19 cellular contexts compared by ENCODE assay signal in genomic region chr6:37368961-37369320, GRCh38. TPM values are rescaled to one million over a fixed set of nuclear protein-coding genes. Genes with fewer than 3 reads are reported as not detected.
DNase-seq lines count a peak whose midpoint lies in the region; ATAC-seq, FAIRE-seq and TF ChIP-seq lines count a peak whose summit lies in the region.
"Had no signal": no experiment of that assay in that cellular context is flagged by ENCODE, and none has a peak within 500 bp of the region (broad histone marks: within the 10 kb centered on the region; RNA-seq: fewer than 3 reads in every experiment).

No MANE protein-coding gene starts in this region.

- no peaks in the 10 kb centered on the region for H3K27me3 ChIP-seq in right cardiac atrium (ENCODE audit: control insufficient read depth, insufficient read depth)
- H3K27me3 ChIP-seq in K562 (ENCODE audit: control insufficient read depth in 2 of 2, insufficient read depth in 2 of 2, low read length in 2 of 2) = no peaks in the 10 kb centered on the region
- no peaks in the 10 kb centered on the region for H3K27me3 ChIP-seq in upper lobe of left lung
- H3K27me3 ChIP-seq in neural progenitor cell = no peaks in the 10 kb centered on the region

- no peaks in the 10 kb centered on the region for H3K79me2 ChIP-seq in K562 (ENCODE audit: control insufficient read depth, insufficient read depth, low read length)
- H3K79me2 ChIP-seq in neural progenitor cell (ENCODE audit: low read depth) = peaks cover 10% of the 10 kb centered on the region

- DNase-seq in right cardiac atrium = no peak
- no peak for DNase-seq in Right ventricle myocardium inferior (ENCODE audit: missing footprints)
- DNase-seq in NOMO-1 treated with dmso at 0.1 percent for 144 hours (lab: John Stamatoyannopoulos, UW; ENCODE audit: unreplicated experiment) = peak; percentile 24
- no peak for DNase-seq in K562 (ENCODE audit: extremely low read depth in 1 of 4, low spot score in 3 of 4)
- no peak for DNase-seq in upper lobe of left lung
- no peak for DNase-seq in neural progenitor cell (ENCODE audit: low spot score)
- DNase-seq in UCSD-AML1 (lab: John Stamatoyannopoulos, UW; ENCODE audit: unreplicated experiment) = no peak
- DNase-seq: activated CD4-positive, CD25-positive, alpha-beta regulatory T cell; activated CD8-positive, alpha-beta memory T cell treated with anti-CD3 and anti-CD28 coated beads, Interleukin-2, amount 50 U/mL, for 4 hours; central memory CD4-positive, alpha-beta T cell; effector memory CD4-positive, alpha-beta T cell; immature natural killer cell; naive B cell; NCI-H1417 treated with DMSO at 0.1 percent for 48 hours; NCI-H226; stimulated activated CD4-positive, alpha-beta T cell treated with anti-CD3 and anti-CD28 coated beads, Interleukin-2, amount 100 ng/mL, for 48 hours; T-helper 2 cell had no signal

- TF ChIP-seq POLR2A in K562 (conservative IDR thresholded peaks at IDR 0.05) (no peak), upper lobe of left lung (IDR thresholded peaks at IDR 0.05) (no peak)

- no peak for FAIRE-seq in K562 (lab: Jason Lieb, UNC)

- peak overlapping the region; percentile 2 for H3K27ac ChIP-seq in right cardiac atrium (ENCODE audit: low read length)
- no peak overlapping the region for H3K27ac ChIP-seq in K562 (ENCODE audit: extremely low read depth, low read depth, low read length)
- peak overlapping the region in 3 of 4 donors; percentile 26 to 55 (median 53) for H3K27ac ChIP-seq in upper lobe of left lung
- no peak overlapping the region for H3K27ac ChIP-seq in neural progenitor cell

- no peak for TF ChIP-seq RAD21 in K562 (CRISPR knock-in tag; conservative IDR thresholded peaks at IDR 0.05 in 1 of 2, IDR thresholded peaks at IDR 0.05 in 1 of 2)

- no peak overlapping the region for H3K4me3 Mint-ChIP-seq in neural progenitor cell
- H3K4me3 Mint-ChIP-seq: activated naive CD8-positive, alpha-beta T cell; immature natural killer cell had no signal

- H2AFZ ChIP-seq in K562 (ENCODE audit: low read depth, low read length) (no peak overlapping the region), neural progenitor cell (replicated peaks) (no peak overlapping the region)

- POLR2A ChIA-PET in K562 (lab: Yijun Ruan, JAX) = no interaction called here

- H3K4me1 Mint-ChIP-seq in neural progenitor cell = no peaks in the 10 kb centered on the region

- H3K27me3 Mint-ChIP-seq in neural progenitor cell (ENCODE audit: insufficient read depth, low read depth) = no peaks in the 10 kb centered on the region
- H3K27me3 Mint-ChIP-seq: activated naive CD8-positive, alpha-beta T cell; naive B cell had no signal

- no peak for ATAC-seq in right cardiac atrium
- no peak for ATAC-seq in Right ventricle myocardium inferior
- ATAC-seq in K562 = no peak
- no peak for ATAC-seq in upper lobe of left lung (ENCODE audit: low FRiP score in 2 of 2)
- no peak for ATAC-seq in HG03432 (IDR thresholded peaks at IDR 0.05; ENCODE audit: unreplicated experiment)

- H3K9me3 ChIP-seq in right cardiac atrium (ENCODE audit: control insufficient read depth, low read length) (no peaks in the 10 kb centered on the region), K562 (replicated peaks; ENCODE audit: control insufficient read depth, insufficient read depth, low read depth, low read length) (no peaks in the 10 kb centered on the region), upper lobe of left lung (no peaks in the 10 kb centered on the region), neural progenitor cell (ENCODE audit: low read depth) (no peaks in the 10 kb centered on the region)

- intact Hi-C loops in right cardiac atrium (cut with DNase I) (no loop called here), Right ventricle myocardium inferior (cut with DNase I) (no loop called here), K562 (cut with micrococcal nuclease) (no loop called here)

- H3K36me3 ChIP-seq in K562 (ENCODE audit: control insufficient read depth, insufficient read depth, low read length) (peaks cover 74% of the 10 kb centered on the region), upper lobe of left lung (peaks cover 0 to 20% (median 2%) of the 10 kb centered on the region in 4 donors), neural progenitor cell (peaks cover 3% of the 10 kb centered on the region)

- CTCF ChIA-PET in K562 (lab: Yijun Ruan, JAX; ENCODE audit: low intra/inter-chr PET ratio) = no interaction called here

- no peak overlapping the region for H3K4me3 ChIP-seq in right cardiac atrium (ENCODE audit: low read length)
- no peak overlapping the region for H3K4me3 ChIP-seq in K562
- no peak overlapping the region for H3K4me3 ChIP-seq in upper lobe of left lung
- no peak overlapping the region for H3K4me3 ChIP-seq in neural progenitor cell

- H3K9me1 ChIP-seq in K562 (ENCODE audit: control insufficient read depth, insufficient read depth, low read length) = no peaks in the 10 kb centered on the region

- H3K9me3 Mint-ChIP-seq in neural progenitor cell = no peaks in the 10 kb centered on the region
- H3K9me3 Mint-ChIP-seq: immature natural killer cell, naive B cell had no signal

- no peak for TF ChIP-seq EP300 in K562 (IDR thresholded peaks at IDR 0.05; ENCODE audit: low read length)
- no peak for TF ChIP-seq EP300 in upper lobe of left lung (IDR thresholded peaks at IDR 0.05)

- WGBS in right cardiac atrium = 73% methylated on average over 1 of the region's 1 CpG
- WGBS in K562 (ENCODE audit: insufficient coverage, low coverage, missing lambda C conversion rate) = 60% methylated on average over 1 of the region's 1 CpG
- 50 to 73% methylated on average over 1 of the region's 1 CpG for WGBS in upper lobe of left lung, 2 donors

- TF ChIP-seq CTCF in K562 (IDR thresholded peaks at IDR 0.05 in 2 of 3, conservative IDR thresholded peaks at IDR 0.05 in 1 of 3; ENCODE audit: insufficient read depth in 2 of 3, low read depth in 1 of 3, low read length in 3 of 3) (no peak), upper lobe of left lung (IDR thresholded peaks at IDR 0.05) (no peak), neural progenitor cell (IDR thresholded peaks at IDR 0.05) (no peak)

- H4K20me1 ChIP-seq in K562 (replicated peaks; ENCODE audit: control insufficient read depth, insufficient read depth, low read length) (no peaks in the 10 kb centered on the region; the same call in 1 of the 2 replicates), neural progenitor cell (ENCODE audit: low read depth) (peaks cover 28% of the 10 kb centered on the region)

- no TSS peak for BruUV-seq in K562 (replicated peaks; lab: Mats Ljungman, UMichigan)

- no peaks in the 10 kb centered on the region for H3F3A ChIP-seq in neural progenitor cell (ENCODE audit: low read depth)

- in situ Hi-C loops in K562 (cut with MboI) = loop anchor here (25.0 kb wide), 1 partner anchor 1118 kb away; no protein-coding TSS in a partner anchor

- H3K4me2 ChIP-seq in K562 (ENCODE audit: insufficient read depth, low read length) (no peak overlapping the region), neural progenitor cell (no peak overlapping the region)

- H3K27ac Mint-ChIP-seq in neural progenitor cell = no peak overlapping the region
- H3K27ac Mint-ChIP-seq: activated naive CD8-positive, alpha-beta T cell; immature natural killer cell had no signal

- H3K9ac ChIP-seq in K562 (ENCODE audit: insufficient read depth in 1 of 2, low read depth in 2 of 2, low read length in 2 of 2) (no peak overlapping the region), neural progenitor cell (no peak overlapping the region)

- H3K4me1 ChIP-seq in right cardiac atrium (ENCODE audit: control insufficient read depth, insufficient read depth, low read length) (peaks cover 11% of the 10 kb centered on the region), K562 (replicated peaks in 1 of 2; ENCODE audit: control insufficient read depth in 2 of 2, insufficient read depth in 2 of 2, low read length in 2 of 2) (no peaks in the 10 kb centered on the region), upper lobe of left lung (peaks cover 14 to 41% (median 31%) of the 10 kb centered on the region in 4 donors), neural progenitor cell (no peaks in the 10 kb centered on the region)

- H3K36me3 Mint-ChIP-seq in neural progenitor cell = peaks cover 15% of the 10 kb centered on the region

TF ChIP-seq in K562, 482 proteins besides CTCF, POLR2A, EP300 and RAD21:
- TF ChIP-seq CBX5 (IDR thresholded peaks at IDR 0.05; ENCODE audit: borderline replicate concordance, low read depth) = no peak
- TF ChIP-seq SPI1 (IDR thresholded peaks at IDR 0.05; ENCODE audit: borderline replicate concordance, low read depth, low read length) = peak; percentile 15; the same call in 1 of the 2 replicates

RNA-seq across cellular contexts. Expression of gene RNF8, which starts 15.2 kb away (rescaled TPM):
- total RNA-seq in right cardiac atrium (10 to 100 TPM; 18.0 to 22.9 (median 22.2) TPM), Right ventricle myocardium inferior (14.9 TPM), K562 (2014; rRNA removed) (37.3 and 37.5 TPM in 2 replicates), K562 (2014; rRNA removed; fragmentation: Illumina TruSeq; extraction: Trizol) (42.8 and 50.8 TPM in 2 replicates), K562 (2015; rRNA removed; fragmentation: Illumina TruSeq; extraction: Trizol) (38.6 and 45.5 TPM in 2 replicates), K562 (2021) (28.5 and 30.0 TPM in 2 replicates), upper lobe of left lung (10 to 100 TPM; 14.7 to 32.3 (median 17.1) TPM), neural progenitor cell (ENCODE audit: low replicate concordance) (41.3 and 68.5 TPM in 2 replicates)
- polyA plus RNA-seq in right cardiac atrium (15.7 TPM), K562 (2011; rRNA removed) (28.5 and 35.1 TPM in 2 replicates), K562 (2014; fragmentation: Illumina TruSeq; extraction: Trizol) (42.1 and 47.0 TPM in 2 replicates), K562 (2014; fragmentation: Nextera tagmentation; extraction: Ambion mirVana) (10 to 100 TPM; 10.6 to 13.0 TPM), K562 (2014; rRNA removed) (36.6 and 40.6 TPM in 2 replicates)
- 19.2 and 43.1 TPM in 2 replicates for total RNA-seq in K562 (2011; cell fraction: chromatin; rRNA removed; ENCODE audit: low replicate concordance)
- total RNA-seq in K562 (2011; cell fraction: nucleolus; rRNA removed) = 12.0 and 14.1 TPM in 2 replicates
- 25.6 and 32.9 TPM in 2 replicates for total RNA-seq in K562 (2011; cell fraction: nucleoplasm; rRNA removed)
- 10.9 and 16.7 TPM in 2 replicates for polyA plus RNA-seq in K562 (2011; cell fraction: cytosol; rRNA removed)
- 18.9 and 21.9 TPM in 2 replicates for polyA plus RNA-seq in K562 (2011; cell fraction: nucleus; rRNA removed)
- 19.3 and 25.3 TPM in 2 replicates for polyA plus RNA-seq in K562 (2012)
- polyA minus RNA-seq in K562 (2011; rRNA and poly(A)+ RNA removed) = 24.9 and 30.1 TPM in 2 replicates
- polyA minus RNA-seq in K562 (2011; cell fraction: cytosol; rRNA and poly(A)+ RNA removed) = 9.1 and 14.6 TPM in 2 replicates
- 14.9 and 28.0 TPM in 2 replicates for polyA minus RNA-seq in K562 (2011; cell fraction: nucleus; rRNA and poly(A)+ RNA removed)

Comparison
In these comparisons a context has a peak if more than half of its experiments do, and no peak if none do; other contexts are left out.
1. H3K27ac ChIP-seq: peak in right cardiac atrium (single experiment) and upper lobe of left lung (3 of 4); none in K562 (single experiment) and neural progenitor cell (single experiment).